ENCODE assay signal across 28 cellular contexts in the genomic region with DNA sequence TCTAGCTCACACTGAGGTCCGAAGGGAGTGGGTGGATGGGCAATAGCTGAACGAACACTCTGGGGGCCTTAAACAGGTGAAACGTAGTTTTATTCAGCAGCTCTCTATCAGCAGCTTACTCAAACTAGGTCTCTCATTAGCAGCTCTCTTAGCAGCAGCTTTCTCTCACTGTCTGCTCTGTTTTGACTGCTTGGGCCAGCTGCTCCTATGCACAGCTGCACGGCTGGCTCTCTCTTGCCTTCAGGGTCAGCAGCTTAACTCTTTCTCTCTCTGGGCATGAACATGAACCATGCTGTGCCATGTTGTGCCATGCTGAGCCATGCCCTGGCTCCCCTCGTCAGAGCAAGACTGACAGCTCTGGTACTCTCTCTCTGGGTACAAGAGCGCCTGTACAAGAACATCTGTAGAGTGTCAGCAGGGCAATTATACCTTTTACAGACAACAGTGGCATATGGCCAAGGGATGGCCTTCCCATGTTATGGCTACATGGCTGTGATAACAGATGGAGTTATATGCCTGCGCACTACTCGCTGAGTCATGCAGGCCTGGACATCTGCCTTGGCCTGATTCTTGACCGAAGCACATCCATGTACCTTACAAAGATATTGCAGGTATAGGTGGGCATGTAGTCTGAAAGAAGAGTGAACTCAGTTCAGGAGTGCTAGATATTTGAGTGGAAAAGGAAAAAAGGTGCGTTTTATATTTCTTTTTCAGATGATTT.
"Had no signal": no experiment of that assay in that cellular context is flagged by ENCODE, and none has a peak within 500 bp of the region (broad histone marks: within the 10 kb centered on the region; RNA-seq: fewer than 3 reads in every experiment).

No MANE protein-coding gene starts in this region.

- H3K9me3 Mint-ChIP-seq: activated naive CD8-positive, alpha-beta T cell treated with anti-CD3 and anti-CD28 coated beads for 36 hours; activated T-helper 2 cell treated with anti-CD3 and anti-CD28 coated beads, Interferon-gamma antibody, Interleukin-2, Interleukin-4, amounts not matched to agents 10 μg/mL and 5 μg/mL and 100 μg/mL, durations not matched to agents 14 hours and 24 hours and 36 hours; type B pancreatic cell had no signal

- H3K4me2 ChIP-seq: smooth muscle cell had no signal

- H3K27me3 ChIP-seq: esophagus squamous epithelium, gastrocnemius medialis, testis, vagina had no signal

- H3K4me1 ChIP-seq: esophagus squamous epithelium, gastrocnemius medialis, parathyroid adenoma, testis, vagina had no signal

- H3K9ac ChIP-seq: parathyroid adenoma had no signal

- H3K36me3 Mint-ChIP-seq: type B pancreatic cell had no signal

- H3K79me2 ChIP-seq: parathyroid adenoma had no signal

- H3K9me3 ChIP-seq: esophagus squamous epithelium, gastrocnemius medialis, testis, vagina had no signal

- H3K27ac Mint-ChIP-seq: activated B cell treated with CpG ODN at 0.5 μM for 24 hours; activated CD4-positive, alpha-beta T cell treated with anti-CD3 and anti-CD28 coated beads for 36 hours; activated naive CD8-positive, alpha-beta T cell treated with anti-CD3 and anti-CD28 coated beads for 36 hours; activated T-helper 2 cell treated with anti-CD3 and anti-CD28 coated beads, Interferon-gamma antibody, Interleukin-2, Interleukin-4, amounts not matched to agents 10 μg/mL and 5 μg/mL and 100 μg/mL, durations not matched to agents 14 hours and 24 hours and 36 hours; type B pancreatic cell had no signal

- H3K4me3 Mint-ChIP-seq: activated B cell treated with CpG ODN at 0.5 μM for 24 hours; activated CD4-positive, alpha-beta T cell treated with anti-CD3 and anti-CD28 coated beads for 36 hours; activated naive CD8-positive, alpha-beta T cell treated with anti-CD3 and anti-CD28 coated beads for 36 hours; activated T-cell treated with anti-CD3 and anti-CD28 coated beads, Interleukin-2, amount 50 U/mL, for 4 hours; type B pancreatic cell had no signal

- ATAC-seq: activated CD4-positive, alpha-beta T cell treated with anti-CD3 and anti-CD28 coated beads for 36 hours; activated T-cell treated with anti-CD3 and anti-CD28 coated beads, Interleukin-2, amount 50 U/mL, for 4 hours; gastrocnemius medialis; sciatic nerve had no signal

- DNase-seq: activated B cell treated with CpG ODN at 0.5 μM for 24 hours; activated CD4-positive, alpha-beta T cell treated with anti-CD3 and anti-CD28 coated beads for 36 hours; activated CD4-positive, alpha-beta T cell treated with anti-CD3 and anti-CD28 coated beads, Interleukin-2, amount 50 U/mL, for 48 hours; activated CD8-positive, alpha-beta memory T cell treated with anti-CD3 and anti-CD28 coated beads, Interleukin-2, amount 50 U/mL, for 48 hours; activated naive CD4-positive, alpha-beta T cell treated with Interleukin-2 at 50 U/mL for 16 hours; activated naive CD8-positive, alpha-beta T cell treated with anti-CD3 and anti-CD28 coated beads for 36 hours; activated T-cell treated with anti-CD3 and anti-CD28 coated beads, Interleukin-2, amount 50 U/mL, for 4 hours; central memory CD4-positive, alpha-beta T cell; dermis blood vessel endothelial cell; effector memory CD4-positive, alpha-beta T cell; esophagus squamous epithelium; gastrocnemius medialis; head of caudate nucleus; left ventricle myocardium inferior; midbrain; nucleus accumbens; stimulated activated CD4-positive, alpha-beta T cell treated with anti-CD3 and anti-CD28 coated beads, Interleukin-15, amount 100 ng/mL, for 24 hours; stimulated activated CD4-positive, alpha-beta T cell treated with anti-CD3 and anti-CD28 coated beads, Interleukin-2, amount 100 ng/mL, for 48 hours; stimulated activated CD8-positive, alpha-beta memory T cell treated with anti-CD3 and anti-CD28 coated beads, Interleukin-4, amount 100 ng/mL, for 48 hours; stimulated activated naive CD4-positive, alpha-beta T cell; T1000; testis had no signal

- H3K36me3 ChIP-seq: gastrocnemius medialis, vagina had no signal

- H3K27me3 Mint-ChIP-seq: activated B cell treated with CpG ODN at 0.5 μM for 24 hours; activated naive CD8-positive, alpha-beta T cell treated with anti-CD3 and anti-CD28 coated beads for 36 hours; type B pancreatic cell had no signal

- H3K4me1 Mint-ChIP-seq: activated B cell treated with CpG ODN at 0.5 μM for 24 hours; activated CD4-positive, alpha-beta T cell treated with anti-CD3 and anti-CD28 coated beads for 36 hours; activated naive CD8-positive, alpha-beta T cell treated with anti-CD3 and anti-CD28 coated beads for 36 hours had no signal

- H3K4me3 ChIP-seq: esophagus squamous epithelium, gastrocnemius medialis, left ventricle myocardium inferior, smooth muscle cell, testis, vagina had no signal

- H2AFZ ChIP-seq: parathyroid adenoma had no signal

- H3K27ac ChIP-seq: esophagus squamous epithelium, gastrocnemius medialis, left ventricle myocardium inferior, parathyroid adenoma, testis, vagina had no signal
